18 cellular contexts compared by ENCODE assay signal in the genomic region with DNA sequence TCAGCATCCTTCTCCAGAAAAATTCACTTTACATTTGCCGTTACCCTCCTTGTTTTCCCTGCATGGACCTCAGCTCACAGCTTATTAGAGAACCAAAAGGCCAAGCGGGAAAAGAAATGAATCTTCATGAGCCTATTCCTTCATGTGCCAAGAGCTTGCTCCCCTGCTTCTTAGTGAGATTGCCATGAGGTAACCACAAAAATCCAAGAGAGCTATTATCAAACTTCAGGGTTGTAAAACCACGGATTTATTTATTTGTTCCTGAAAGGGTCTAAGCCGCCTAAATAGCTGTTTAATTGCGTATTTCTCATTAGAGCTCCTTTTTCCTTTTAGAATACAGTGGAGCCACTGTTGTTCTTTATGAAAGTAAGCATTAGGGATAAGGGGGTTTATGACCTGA. TPM values are rescaled to one million over a fixed set of nuclear protein-coding genes. Genes with fewer than 3 reads are reported as not detected.
"Had no signal": no experiment of that assay in that cellular context is flagged by ENCODE, and none has a peak within 500 bp of the region (broad histone marks: within the 10 kb centered on the region; RNA-seq: fewer than 3 reads in every experiment).

No MANE protein-coding gene starts in this region.

- H3K27ac ChIP-seq: breast epithelium, epithelial cell of prostate, thoracic aorta had no signal

- H3K36me3 ChIP-seq: breast epithelium, thoracic aorta had no signal

- H3K4me1 ChIP-seq: breast epithelium had no signal

- H3K4me3 ChIP-seq: breast epithelium, thoracic aorta had no signal

- H3K9me3 ChIP-seq: breast epithelium, thoracic aorta had no signal

- DNase-seq: activated CD4-positive, alpha-beta T cell treated with anti-CD3 and anti-CD28 coated beads for 4 hours; activated CD8-positive, alpha-beta memory T cell treated with anti-CD3 and anti-CD28 coated beads, Interleukin-2, amount 50 U/mL, for 4 hours; activated CD8-positive, alpha-beta T cell treated with anti-CD3 and anti-CD28 coated beads, Interleukin-2, amount 10 ng/mL, durations not matched to agents 7 days and 5 days; activated gamma-delta T cell; activated T-cell treated with anti-CD3 and anti-CD28 coated beads, Interleukin-2, amount 50 U/mL, for 72 hours; amniotic stem cell; dermis blood vessel endothelial cell; midbrain; T-helper 2 cell had no signal

- H3K27me3 ChIP-seq: breast epithelium had no signal

RNA-seq across cellular contexts. Expression of gene SRD5A2, which starts 58.0 kb away (rescaled TPM):
- total RNA-seq: activated CD8-positive, alpha-beta T cell treated with anti-CD3 and anti-CD28 coated beads, Interleukin-2, amount 10 ng/mL, durations not matched to agents 7 days and 5 days; activated naive CD4-positive, alpha-beta T cell treated with anti-CD3 and anti-CD28 coated beads, Interleukin-2, amount 50 U/mL, for 72 hours; activated T-cell treated with anti-CD3 and anti-CD28 coated beads, Interleukin-2, amount 50 U/mL, for 72 hours; chondrocyte; dermis blood vessel endothelial cell; lung microvascular endothelial cell; neural crest cell; osteoblast; pulmonary artery endothelial cell; thoracic aorta had no signal
